Comparison of ENCODE assay signal across 8 cellular contexts in genomic region chr13:91845612-91846011, GRCh38.
"Had no signal": no experiment of that assay in that cellular context is flagged by ENCODE, and none has a peak within 500 bp of the region (broad histone marks: within the 10 kb centered on the region; RNA-seq: fewer than 3 reads in every experiment).

No MANE protein-coding gene starts in this region.

- H3K9ac ChIP-seq: KMS-11 had no signal

- DNase-seq: H9, HCEC 1CT, KBM-7 had no signal

- H3K27me3 Mint-ChIP-seq: IgD-negative memory B cell had no signal

- H3K4me3 Mint-ChIP-seq: GM23338, H9, IgD-negative memory B cell had no signal

- H2AFZ ChIP-seq: GM23338 had no signal

- H3K27ac ChIP-seq: HL-60, KMS-11 had no signal

- H3K9me3 Mint-ChIP-seq: GM23338 had no signal

- H3K4me3 ChIP-seq: GM23338 had no signal

- H3K4me1 Mint-ChIP-seq: GM23338, H9, IgD-negative memory B cell had no signal

- H3K36me3 Mint-ChIP-seq: IgD-negative memory B cell had no signal

- ATAC-seq: GM23338, HepG2 had no signal

- H3K27ac Mint-ChIP-seq: GM23338, H9, IgD-negative memory B cell had no signal

- H3K4me2 ChIP-seq: GM23338, KMS-11 had no signal
